In the genomic region with DNA sequence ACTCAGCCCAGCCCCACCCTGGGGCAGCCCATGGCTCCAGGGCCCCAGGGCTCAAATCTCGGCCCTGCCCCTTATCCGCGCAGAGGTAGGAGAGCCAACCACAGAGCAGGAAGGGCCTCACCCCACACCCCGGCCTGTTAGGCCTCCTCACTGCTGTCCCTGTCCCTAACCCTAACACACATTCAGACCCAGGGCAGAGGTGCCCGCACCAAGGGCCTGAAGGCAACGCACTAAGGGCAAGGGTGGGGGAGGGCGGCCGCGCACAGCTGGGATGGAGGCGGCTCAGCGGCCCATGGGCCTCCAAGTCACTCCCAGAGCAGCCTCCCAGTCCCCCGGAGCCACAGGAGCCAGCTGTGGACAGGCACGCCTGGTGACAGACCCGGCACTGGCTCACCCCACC, we compare ENCODE assay signal across 28 cellular contexts.
"Had no signal": no experiment of that assay in that cellular context is flagged by ENCODE, and none has a peak within 500 bp of the region (broad histone marks: within the 10 kb centered on the region; RNA-seq: fewer than 3 reads in every experiment).

No MANE protein-coding gene starts in this region.

- H3K36me3 Mint-ChIP-seq: activated CD4-positive, alpha-beta memory T cell treated with anti-CD3 and anti-CD28 coated beads for 36 hours had no signal

- H3K4me1 Mint-ChIP-seq: neural crest cell had no signal

- H3K27ac ChIP-seq: lower lobe of right lung, thoracic aorta, upper lobe of right lung had no signal

- H3K27ac Mint-ChIP-seq: activated CD4-positive, alpha-beta memory T cell treated with anti-CD3 and anti-CD28 coated beads for 36 hours; activated T-helper 1 cell treated with anti-CD3 and anti-CD28 coated beads, Interleukin-12 subunit alpha, Interleukin-12 subunit beta, Interleukin-2, Interleukin-4 antibody, amounts not matched to agents 30 ng/mL and 10 ng/mL and 1 ng/mL, durations not matched to agents 14 hours and 24 hours and 36 hours; brain; naive thymus-derived CD4-positive, alpha-beta T cell; stimulated activated memory B cell treated with anti-CD40 and anti-IgM and Interleukin-4, amounts not matched to agents 10 μg/mL and 1 μg/mL and 100 μg/mL, for 72 hours; T-helper 1 cell treated with Interleukin-12 subunit alpha and Interleukin-12 subunit beta and Interleukin-4 antibody, amounts not matched to agents 30 μg/mL and 1 μg/mL, for 36 hours had no signal

- H3K27me3 Mint-ChIP-seq: activated CD4-positive, alpha-beta memory T cell treated with anti-CD3 and anti-CD28 coated beads for 36 hours; brain; naive thymus-derived CD4-positive, alpha-beta T cell; stimulated activated memory B cell treated with anti-CD40 and anti-IgM and Interleukin-4, amounts not matched to agents 10 μg/mL and 1 μg/mL and 100 μg/mL, for 72 hours had no signal

- H3K9me3 Mint-ChIP-seq: activated CD4-positive, alpha-beta memory T cell treated with anti-CD3 and anti-CD28 coated beads for 36 hours; activated T-helper 1 cell treated with anti-CD3 and anti-CD28 coated beads, Interleukin-12 subunit alpha, Interleukin-12 subunit beta, Interleukin-2, Interleukin-4 antibody, amounts not matched to agents 30 ng/mL and 10 ng/mL and 1 ng/mL, durations not matched to agents 14 hours and 24 hours and 36 hours; brain; naive thymus-derived CD4-positive, alpha-beta T cell; neural crest cell; stimulated activated memory B cell treated with anti-CD40 and anti-IgM and Interleukin-4, amounts not matched to agents 10 μg/mL and 1 μg/mL and 100 μg/mL, for 72 hours; T-helper 1 cell treated with Interleukin-12 subunit alpha and Interleukin-12 subunit beta and Interleukin-4 antibody, amounts not matched to agents 30 μg/mL and 1 μg/mL, for 36 hours had no signal

- H3K9me3 ChIP-seq: lower lobe of right lung, thoracic aorta, upper lobe of right lung had no signal

- H3K27me3 ChIP-seq: upper lobe of right lung had no signal

- H3K4me3 ChIP-seq: lower lobe of right lung, thoracic aorta, upper lobe of right lung had no signal

- ATAC-seq: esophagus mucosa; left lobe of liver; lower lobe of right lung; naive thymus-derived CD4-positive, alpha-beta T cell; sciatic nerve; stimulated activated memory B cell treated with anti-CD40 and anti-IgM and Interleukin-4, amounts not matched to agents 10 μg/mL and 1 μg/mL and 100 μg/mL, for 72 hours; upper lobe of right lung had no signal

- FAIRE-seq: endothelial cell of umbilical vein, kidney, small intestine had no signal

- H3K4me3 Mint-ChIP-seq: activated CD4-positive, alpha-beta memory T cell treated with anti-CD3 and anti-CD28 coated beads for 36 hours; activated T-helper 1 cell treated with anti-CD3 and anti-CD28 coated beads, Interleukin-12 subunit alpha, Interleukin-12 subunit beta, Interleukin-2, Interleukin-4 antibody, amounts not matched to agents 30 ng/mL and 10 ng/mL and 1 ng/mL, durations not matched to agents 14 hours and 24 hours and 36 hours; brain; naive thymus-derived CD4-positive, alpha-beta T cell; neural crest cell; stimulated activated memory B cell treated with anti-CD40 and anti-IgM and Interleukin-4, amounts not matched to agents 10 μg/mL and 1 μg/mL and 100 μg/mL, for 72 hours; T-helper 1 cell treated with Interleukin-12 subunit alpha and Interleukin-12 subunit beta and Interleukin-4 antibody, amounts not matched to agents 30 μg/mL and 1 μg/mL, for 36 hours had no signal

- DNase-seq: activated CD4-positive, alpha-beta memory T cell treated with anti-CD3 and anti-CD28 coated beads for 36 hours; activated CD4-positive, alpha-beta T cell treated with anti-CD3 and anti-CD28 coated beads for 4 hours; activated CD4-positive, CD25-positive, alpha-beta regulatory T cell; activated gamma-delta T cell; activated naive CD4-positive, alpha-beta T cell treated with anti-CD3 and anti-CD28 coated beads, Interleukin-2, amount 50 U/mL, for 16 hours; aorta; central memory CD4-positive, alpha-beta T cell; dermis blood vessel endothelial cell; effector memory CD4-positive, alpha-beta T cell; foreskin melanocyte; kidney; lower lobe of right lung; mesendoderm; naive thymus-derived CD4-positive, alpha-beta T cell; small intestine; stimulated activated CD4-positive, alpha-beta T cell treated with anti-CD3 and anti-CD28 coated beads, Interleukin-2, amount 100 ng/mL, for 24 hours; T1000; upper lobe of right lung had no signal
